In the genomic region with DNA sequence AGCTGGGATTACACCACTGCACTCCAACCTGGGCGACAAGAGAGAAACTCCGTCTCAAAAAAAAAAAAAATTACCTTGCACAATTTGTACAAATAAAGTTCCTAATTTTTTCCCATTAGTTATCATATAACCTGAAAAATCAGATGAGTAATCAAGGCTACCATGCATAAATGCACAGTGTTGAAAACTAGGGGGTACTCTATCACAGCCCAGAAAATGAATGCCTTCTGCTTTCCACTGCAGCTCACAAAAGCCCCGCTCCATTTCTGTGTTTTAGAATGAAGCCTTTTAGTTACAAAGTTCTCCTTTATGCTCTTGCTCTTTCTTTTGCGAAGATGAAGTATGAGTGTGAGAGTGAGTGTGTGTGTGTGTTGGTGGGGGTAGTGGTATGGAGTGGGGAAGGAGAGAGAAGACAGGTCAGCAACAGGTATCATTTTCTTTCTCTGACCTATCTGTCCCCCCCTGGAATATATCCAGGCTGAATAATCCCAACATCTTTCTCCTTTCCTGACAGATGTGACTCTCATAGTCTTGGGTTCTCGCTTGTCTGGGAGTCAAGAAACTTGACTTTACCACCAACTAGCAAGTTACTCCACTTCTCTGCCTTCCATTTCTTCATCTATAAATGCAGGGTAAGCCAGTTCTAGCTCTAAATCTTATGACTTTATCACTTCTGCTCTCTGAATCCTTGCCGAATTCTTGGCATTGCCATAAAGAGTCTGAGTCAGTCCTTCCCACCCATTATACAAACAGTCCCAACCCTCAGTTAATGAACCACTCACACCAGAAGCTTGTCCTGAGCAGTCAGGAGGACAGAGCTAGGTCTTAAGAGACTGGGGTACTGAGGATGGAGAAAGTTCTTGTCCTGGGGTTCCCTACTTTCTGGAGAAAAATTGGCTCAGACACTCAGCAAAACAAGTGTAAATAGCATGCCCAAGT, we compare ENCODE assay signal across 9 cellular contexts. TPM values are rescaled to one million over a fixed set of nuclear protein-coding genes. Genes with fewer than 3 reads are reported as not detected.
DNase-seq lines count a peak whose midpoint lies in the region; ATAC-seq and TF ChIP-seq lines count a peak whose summit lies in the region.
"Had no signal": no experiment of that assay in that cellular context is flagged by ENCODE, and none has a peak within 500 bp of the region (broad histone marks: within the 10 kb centered on the region; RNA-seq: fewer than 3 reads in every experiment).

No MANE protein-coding gene starts in this region.

- H3K9me3 ChIP-seq in HEK293 (ENCODE audit: control insufficient read depth, insufficient read depth, low read depth, low read length) = no peaks in the 10 kb centered on the region
- no peaks in the 10 kb centered on the region for H3K9me3 ChIP-seq in ascending aorta

- DNase-seq in A172 (ENCODE audit: low spot score) (peak; percentile 84), amniotic stem cell (lab: John Stamatoyannopoulos, UW) (peak; percentile 80), left colon (peak in 1 of 2 donors; percentile 42), NCI-H1436 (lab: John Stamatoyannopoulos, UW) (no peak), ascending aorta (ENCODE audit: low spot score in 2 of 2) (no peak), GM19240 (ENCODE audit: insufficient read length, low spot score) (no peak)
- DNase-seq in stimulated activated CD8-positive, alpha-beta memory T cell treated with anti-CD3 and anti-CD28 coated beads, Interleukin-4, amount 100 ng/mL, for 48 hours = no peak
- DNase-seq: stimulated activated CD4-positive, alpha-beta T cell treated with anti-CD3 and anti-CD28 coated beads, Interleukin-4, amount 100 ng/mL, for 4 hours had no signal

- H3K4me1 ChIP-seq in HEK293 (ENCODE audit: control insufficient read depth, insufficient read depth, low read length) = no peaks in the 10 kb centered on the region
- H3K4me1 ChIP-seq in ascending aorta = no peaks in the 10 kb centered on the region

- no peaks in the 10 kb centered on the region for H3K27me3 ChIP-seq in ascending aorta

- H3K4me3 ChIP-seq in HEK293 (ENCODE audit: low read depth, low read length) = no peak overlapping the region
- no peak overlapping the region for H3K4me3 ChIP-seq in ascending aorta

- intact Hi-C loops in left colon (cut with DNase I, micrococcal nuclease) (no loop called here), ascending aorta (cut with DNase I) (no loop called here)

- TF ChIP-seq CTCF in HEK293 (tag by site-specific recombination; IDR thresholded peaks at IDR 0.05) (no peak), ascending aorta (IDR thresholded peaks at IDR 0.05) (no peak)

- POLR2A ChIA-PET in HEK293 (lab: Yijun Ruan, JAX) = interaction anchor here (0.6 to 0.7 kb wide), 2 partner anchors 16 to 68 kb away, joined by 3 read pairs; no protein-coding TSS in a partner anchor

- CTCF ChIA-PET in HEK293 (lab: Yijun Ruan, JAX) = interaction anchor here (0.6 to 1.4 kb wide), 3 partner anchors 31 to 567 kb away, joined by 3 to 5 read pairs (median 3); no protein-coding TSS in a partner anchor

- peak; percentile 96 for ATAC-seq in left colon

- no peaks in the 10 kb centered on the region for H3K36me3 ChIP-seq in HEK293 (ENCODE audit: control insufficient read depth in 2 of 2, insufficient read depth in 1 of 2, low read length in 2 of 2)
- no peaks in the 10 kb centered on the region for H3K36me3 ChIP-seq in ascending aorta

- no peak overlapping the region for H3K27ac ChIP-seq in HEK293 (ENCODE audit: extremely low read depth, low read depth, low read length)
- H3K27ac ChIP-seq in ascending aorta = no peak overlapping the region

TF ChIP-seq in HEK293, 187 proteins besides CTCF, POLR2A, EP300 and RAD21 (continues in another document):
- TF ChIP-seq, protein P1, sequence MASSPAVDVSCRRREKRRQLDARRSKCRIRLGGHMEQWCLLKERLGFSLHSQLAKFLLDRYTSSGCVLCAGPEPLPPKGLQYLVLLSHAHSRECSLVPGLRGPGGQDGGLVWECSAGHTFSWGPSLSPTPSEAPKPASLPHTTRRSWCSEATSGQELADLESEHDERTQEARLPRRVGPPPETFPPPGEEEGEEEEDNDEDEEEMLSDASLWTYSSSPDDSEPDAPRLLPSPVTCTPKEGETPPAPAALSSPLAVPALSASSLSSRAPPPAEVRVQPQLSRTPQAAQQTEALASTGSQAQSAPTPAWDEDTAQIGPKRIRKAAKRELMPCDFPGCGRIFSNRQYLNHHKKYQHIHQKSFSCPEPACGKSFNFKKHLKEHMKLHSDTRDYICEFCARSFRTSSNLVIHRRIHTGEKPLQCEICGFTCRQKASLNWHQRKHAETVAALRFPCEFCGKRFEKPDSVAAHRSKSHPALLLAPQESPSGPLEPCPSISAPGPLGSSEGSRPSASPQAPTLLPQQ (tag by site-specific recombination; IDR thresholded peaks at IDR 0.05) = no peak
- TF ChIP-seq, protein P2, sequence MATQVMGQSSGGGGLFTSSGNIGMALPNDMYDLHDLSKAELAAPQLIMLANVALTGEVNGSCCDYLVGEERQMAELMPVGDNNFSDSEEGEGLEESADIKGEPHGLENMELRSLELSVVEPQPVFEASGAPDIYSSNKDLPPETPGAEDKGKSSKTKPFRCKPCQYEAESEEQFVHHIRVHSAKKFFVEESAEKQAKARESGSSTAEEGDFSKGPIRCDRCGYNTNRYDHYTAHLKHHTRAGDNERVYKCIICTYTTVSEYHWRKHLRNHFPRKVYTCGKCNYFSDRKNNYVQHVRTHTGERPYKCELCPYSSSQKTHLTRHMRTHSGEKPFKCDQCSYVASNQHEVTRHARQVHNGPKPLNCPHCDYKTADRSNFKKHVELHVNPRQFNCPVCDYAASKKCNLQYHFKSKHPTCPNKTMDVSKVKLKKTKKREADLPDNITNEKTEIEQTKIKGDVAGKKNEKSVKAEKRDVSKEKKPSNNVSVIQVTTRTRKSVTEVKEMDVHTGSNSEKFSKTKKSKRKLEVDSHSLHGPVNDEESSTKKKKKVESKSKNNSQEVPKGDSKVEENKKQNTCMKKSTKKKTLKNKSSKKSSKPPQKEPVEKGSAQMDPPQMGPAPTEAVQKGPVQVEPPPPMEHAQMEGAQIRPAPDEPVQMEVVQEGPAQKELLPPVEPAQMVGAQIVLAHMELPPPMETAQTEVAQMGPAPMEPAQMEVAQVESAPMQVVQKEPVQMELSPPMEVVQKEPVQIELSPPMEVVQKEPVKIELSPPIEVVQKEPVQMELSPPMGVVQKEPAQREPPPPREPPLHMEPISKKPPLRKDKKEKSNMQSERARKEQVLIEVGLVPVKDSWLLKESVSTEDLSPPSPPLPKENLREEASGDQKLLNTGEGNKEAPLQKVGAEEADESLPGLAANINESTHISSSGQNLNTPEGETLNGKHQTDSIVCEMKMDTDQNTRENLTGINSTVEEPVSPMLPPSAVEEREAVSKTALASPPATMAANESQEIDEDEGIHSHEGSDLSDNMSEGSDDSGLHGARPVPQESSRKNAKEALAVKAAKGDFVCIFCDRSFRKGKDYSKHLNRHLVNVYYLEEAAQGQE (tag by site-specific recombination; IDR thresholded peaks at IDR 0.05) = no peak
- no peak for TF ChIP-seq ZNF600 (tag by site-specific recombination; IDR thresholded peaks at IDR 0.05)
- TF ChIP-seq ZNF239 (tag by site-specific recombination; IDR thresholded peaks at IDR 0.05) = no peak
- no peak for TF ChIP-seq ZNF214 (tag by site-specific recombination; IDR thresholded peaks at IDR 0.05; ENCODE audit: borderline replicate concordance)
- TF ChIP-seq, protein P3, sequence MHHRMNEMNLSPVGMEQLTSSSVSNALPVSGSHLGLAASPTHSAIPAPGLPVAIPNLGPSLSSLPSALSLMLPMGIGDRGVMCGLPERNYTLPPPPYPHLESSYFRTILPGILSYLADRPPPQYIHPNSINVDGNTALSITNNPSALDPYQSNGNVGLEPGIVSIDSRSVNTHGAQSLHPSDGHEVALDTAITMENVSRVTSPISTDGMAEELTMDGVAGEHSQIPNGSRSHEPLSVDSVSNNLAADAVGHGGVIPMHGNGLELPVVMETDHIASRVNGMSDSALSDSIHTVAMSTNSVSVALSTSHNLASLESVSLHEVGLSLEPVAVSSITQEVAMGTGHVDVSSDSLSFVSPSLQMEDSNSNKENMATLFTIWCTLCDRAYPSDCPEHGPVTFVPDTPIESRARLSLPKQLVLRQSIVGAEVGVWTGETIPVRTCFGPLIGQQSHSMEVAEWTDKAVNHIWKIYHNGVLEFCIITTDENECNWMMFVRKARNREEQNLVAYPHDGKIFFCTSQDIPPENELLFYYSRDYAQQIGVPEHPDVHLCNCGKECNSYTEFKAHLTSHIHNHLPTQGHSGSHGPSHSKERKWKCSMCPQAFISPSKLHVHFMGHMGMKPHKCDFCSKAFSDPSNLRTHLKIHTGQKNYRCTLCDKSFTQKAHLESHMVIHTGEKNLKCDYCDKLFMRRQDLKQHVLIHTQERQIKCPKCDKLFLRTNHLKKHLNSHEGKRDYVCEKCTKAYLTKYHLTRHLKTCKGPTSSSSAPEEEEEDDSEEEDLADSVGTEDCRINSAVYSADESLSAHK (tag by site-specific recombination; IDR thresholded peaks at IDR 0.05) = no peak
- TF ChIP-seq EGR2 (tag by site-specific recombination; IDR thresholded peaks at IDR 0.05; ENCODE audit: low read depth) = 0 out of 2 replicates have a peak, but pooled peaks have one; percentile 37
- no peak for TF ChIP-seq ZNF223 (tag by site-specific recombination; IDR thresholded peaks at IDR 0.05)
- TF ChIP-seq, protein P4, sequence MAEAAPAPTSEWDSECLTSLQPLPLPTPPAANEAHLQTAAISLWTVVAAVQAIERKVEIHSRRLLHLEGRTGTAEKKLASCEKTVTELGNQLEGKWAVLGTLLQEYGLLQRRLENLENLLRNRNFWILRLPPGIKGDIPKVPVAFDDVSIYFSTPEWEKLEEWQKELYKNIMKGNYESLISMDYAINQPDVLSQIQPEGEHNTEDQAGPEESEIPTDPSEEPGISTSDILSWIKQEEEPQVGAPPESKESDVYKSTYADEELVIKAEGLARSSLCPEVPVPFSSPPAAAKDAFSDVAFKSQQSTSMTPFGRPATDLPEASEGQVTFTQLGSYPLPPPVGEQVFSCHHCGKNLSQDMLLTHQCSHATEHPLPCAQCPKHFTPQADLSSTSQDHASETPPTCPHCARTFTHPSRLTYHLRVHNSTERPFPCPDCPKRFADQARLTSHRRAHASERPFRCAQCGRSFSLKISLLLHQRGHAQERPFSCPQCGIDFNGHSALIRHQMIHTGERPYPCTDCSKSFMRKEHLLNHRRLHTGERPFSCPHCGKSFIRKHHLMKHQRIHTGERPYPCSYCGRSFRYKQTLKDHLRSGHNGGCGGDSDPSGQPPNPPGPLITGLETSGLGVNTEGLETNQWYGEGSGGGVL (tag by site-specific recombination; IDR thresholded peaks at IDR 0.05) = peak; percentile 82
- no peak for TF ChIP-seq ZBTB20 (tag by site-specific recombination; IDR thresholded peaks at IDR 0.05)
- TF ChIP-seq ZNF558 (tag by site-specific recombination; IDR thresholded peaks at IDR 0.05) = no peak

RNA-seq across cellular contexts. Expression of a gene that starts 16.1 kb away (rescaled TPM):
- total RNA-seq in A172 (2014; rRNA removed; shearing (Covaris generic)) = not detected in 2 replicates
- total RNA-seq in left colon (1 to 10 TPM; 6.3 to 8.0 TPM), ascending aorta (4.2 TPM)

RNA-seq across cellular contexts. Expression of a gene that starts 37.7 kb away (rescaled TPM):
- total RNA-seq in A172 (2014; rRNA removed; shearing (Covaris generic)) = 11.2 and 16.8 TPM in 2 replicates
- total RNA-seq in left colon = 100 to 1,000 TPM in 1 of 2 donors, 10 to 100 TPM in 1; 77.3 to 102 TPM
- total RNA-seq in ascending aorta = 27.4 TPM

RNA-seq across cellular contexts. Expression of a gene that starts 38.6 kb away (rescaled TPM):
- not detected in 2 replicates for total RNA-seq in A172 (2014; rRNA removed; shearing (Covaris generic))
- total RNA-seq in left colon = not detected
- not detected for total RNA-seq in ascending aorta

Comparison
In these comparisons a context has a peak if more than half of its experiments do, and no peak if none do; other contexts are left out.
1. DNase-seq: peak in A172 (single experiment) and amniotic stem cell (single experiment); none in NCI-H1436 (single experiment), ascending aorta (0 of 2), GM19240 (single experiment) and stimulated activated CD8-positive, alpha-beta memory T cell treated with anti-CD3 and anti-CD28 coated beads, Interleukin-4, amount 100 ng/mL, for 48 hours (single experiment).